ENCODE assay signal across 1 cellular context in the genomic region with DNA sequence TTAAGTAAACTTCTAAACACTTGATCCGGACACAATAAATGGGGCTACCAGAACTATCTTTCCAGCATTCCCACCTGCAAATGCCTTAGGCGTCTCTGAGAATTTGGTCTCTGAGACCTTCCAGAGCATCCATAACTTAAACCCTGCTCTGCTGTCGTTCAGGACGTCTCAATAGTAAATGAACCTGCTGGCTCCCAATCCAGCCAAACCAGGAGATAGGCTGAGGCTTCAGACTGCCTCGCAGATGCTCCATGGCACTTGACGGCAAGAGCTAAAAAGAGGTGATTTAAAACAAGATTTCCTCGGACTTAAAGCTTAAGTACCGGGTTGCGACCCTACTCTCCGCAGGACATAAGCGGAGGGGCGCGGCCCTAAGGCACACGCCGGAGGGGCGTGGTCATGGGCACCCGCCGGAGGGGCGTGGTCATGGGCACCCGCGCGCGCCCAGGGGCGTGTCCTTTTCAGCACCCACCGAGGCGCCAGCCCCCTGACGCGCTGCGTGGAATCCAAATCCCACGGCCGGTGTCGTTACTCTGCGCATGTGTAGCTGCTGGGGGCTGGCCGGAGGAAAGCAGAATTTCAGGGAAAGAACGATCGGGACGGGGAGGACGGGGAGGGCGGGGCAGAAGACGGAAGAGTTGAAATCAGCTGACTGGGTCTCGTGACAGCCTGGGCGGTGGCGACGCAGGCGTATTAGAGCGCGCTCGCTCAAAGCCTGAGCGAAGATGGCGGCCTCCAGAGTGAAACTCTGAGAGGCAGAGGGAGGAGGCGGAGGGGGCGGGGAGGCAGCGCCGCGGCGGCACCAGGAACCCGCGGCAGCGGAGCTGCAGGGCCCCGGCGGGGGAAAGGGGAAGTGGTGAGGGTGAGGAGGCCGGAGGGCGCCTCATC.
TF ChIP-seq lines count a peak whose summit lies in the region.

A gene with protein sequence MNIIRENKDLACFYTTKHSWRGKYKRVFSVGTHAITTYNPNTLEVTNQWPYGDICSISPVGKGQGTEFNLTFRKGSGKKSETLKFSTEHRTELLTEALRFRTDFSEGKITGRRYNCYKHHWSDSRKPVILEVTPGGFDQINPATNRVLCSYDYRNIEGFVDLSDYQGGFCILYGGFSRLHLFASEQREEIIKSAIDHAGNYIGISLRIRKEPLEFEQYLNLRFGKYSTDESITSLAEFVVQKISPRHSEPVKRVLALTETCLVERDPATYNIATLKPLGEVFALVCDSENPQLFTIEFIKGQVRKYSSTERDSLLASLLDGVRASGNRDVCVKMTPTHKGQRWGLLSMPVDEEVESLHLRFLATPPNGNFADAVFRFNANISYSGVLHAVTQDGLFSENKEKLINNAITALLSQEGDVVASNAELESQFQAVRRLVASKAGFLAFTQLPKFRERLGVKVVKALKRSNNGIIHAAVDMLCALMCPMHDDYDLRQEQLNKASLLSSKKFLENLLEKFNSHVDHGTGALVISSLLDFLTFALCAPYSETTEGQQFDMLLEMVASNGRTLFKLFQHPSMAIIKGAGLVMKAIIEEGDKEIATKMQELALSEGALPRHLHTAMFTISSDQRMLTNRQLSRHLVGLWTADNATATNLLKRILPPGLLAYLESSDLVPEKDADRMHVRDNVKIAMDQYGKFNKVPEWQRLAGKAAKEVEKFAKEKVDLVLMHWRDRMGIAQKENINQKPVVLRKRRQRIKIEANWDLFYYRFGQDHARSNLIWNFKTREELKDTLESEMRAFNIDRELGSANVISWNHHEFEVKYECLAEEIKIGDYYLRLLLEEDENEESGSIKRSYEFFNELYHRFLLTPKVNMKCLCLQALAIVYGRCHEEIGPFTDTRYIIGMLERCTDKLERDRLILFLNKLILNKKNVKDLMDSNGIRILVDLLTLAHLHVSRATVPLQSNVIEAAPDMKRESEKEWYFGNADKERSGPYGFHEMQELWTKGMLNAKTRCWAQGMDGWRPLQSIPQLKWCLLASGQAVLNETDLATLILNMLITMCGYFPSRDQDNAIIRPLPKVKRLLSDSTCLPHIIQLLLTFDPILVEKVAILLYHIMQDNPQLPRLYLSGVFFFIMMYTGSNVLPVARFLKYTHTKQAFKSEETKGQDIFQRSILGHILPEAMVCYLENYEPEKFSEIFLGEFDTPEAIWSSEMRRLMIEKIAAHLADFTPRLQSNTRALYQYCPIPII (N-terminal part only) (plus strand): TSS at position 696 of the 888 bp plus-strand sequence. CDS start 17,049 bp downstream, outside the sequence.

TF ChIP-seq in HepG2, 621 proteins besides CTCF, POLR2A, EP300 and RAD21 (continued from another document and continues in another):
- TF ChIP-seq, protein P1, sequence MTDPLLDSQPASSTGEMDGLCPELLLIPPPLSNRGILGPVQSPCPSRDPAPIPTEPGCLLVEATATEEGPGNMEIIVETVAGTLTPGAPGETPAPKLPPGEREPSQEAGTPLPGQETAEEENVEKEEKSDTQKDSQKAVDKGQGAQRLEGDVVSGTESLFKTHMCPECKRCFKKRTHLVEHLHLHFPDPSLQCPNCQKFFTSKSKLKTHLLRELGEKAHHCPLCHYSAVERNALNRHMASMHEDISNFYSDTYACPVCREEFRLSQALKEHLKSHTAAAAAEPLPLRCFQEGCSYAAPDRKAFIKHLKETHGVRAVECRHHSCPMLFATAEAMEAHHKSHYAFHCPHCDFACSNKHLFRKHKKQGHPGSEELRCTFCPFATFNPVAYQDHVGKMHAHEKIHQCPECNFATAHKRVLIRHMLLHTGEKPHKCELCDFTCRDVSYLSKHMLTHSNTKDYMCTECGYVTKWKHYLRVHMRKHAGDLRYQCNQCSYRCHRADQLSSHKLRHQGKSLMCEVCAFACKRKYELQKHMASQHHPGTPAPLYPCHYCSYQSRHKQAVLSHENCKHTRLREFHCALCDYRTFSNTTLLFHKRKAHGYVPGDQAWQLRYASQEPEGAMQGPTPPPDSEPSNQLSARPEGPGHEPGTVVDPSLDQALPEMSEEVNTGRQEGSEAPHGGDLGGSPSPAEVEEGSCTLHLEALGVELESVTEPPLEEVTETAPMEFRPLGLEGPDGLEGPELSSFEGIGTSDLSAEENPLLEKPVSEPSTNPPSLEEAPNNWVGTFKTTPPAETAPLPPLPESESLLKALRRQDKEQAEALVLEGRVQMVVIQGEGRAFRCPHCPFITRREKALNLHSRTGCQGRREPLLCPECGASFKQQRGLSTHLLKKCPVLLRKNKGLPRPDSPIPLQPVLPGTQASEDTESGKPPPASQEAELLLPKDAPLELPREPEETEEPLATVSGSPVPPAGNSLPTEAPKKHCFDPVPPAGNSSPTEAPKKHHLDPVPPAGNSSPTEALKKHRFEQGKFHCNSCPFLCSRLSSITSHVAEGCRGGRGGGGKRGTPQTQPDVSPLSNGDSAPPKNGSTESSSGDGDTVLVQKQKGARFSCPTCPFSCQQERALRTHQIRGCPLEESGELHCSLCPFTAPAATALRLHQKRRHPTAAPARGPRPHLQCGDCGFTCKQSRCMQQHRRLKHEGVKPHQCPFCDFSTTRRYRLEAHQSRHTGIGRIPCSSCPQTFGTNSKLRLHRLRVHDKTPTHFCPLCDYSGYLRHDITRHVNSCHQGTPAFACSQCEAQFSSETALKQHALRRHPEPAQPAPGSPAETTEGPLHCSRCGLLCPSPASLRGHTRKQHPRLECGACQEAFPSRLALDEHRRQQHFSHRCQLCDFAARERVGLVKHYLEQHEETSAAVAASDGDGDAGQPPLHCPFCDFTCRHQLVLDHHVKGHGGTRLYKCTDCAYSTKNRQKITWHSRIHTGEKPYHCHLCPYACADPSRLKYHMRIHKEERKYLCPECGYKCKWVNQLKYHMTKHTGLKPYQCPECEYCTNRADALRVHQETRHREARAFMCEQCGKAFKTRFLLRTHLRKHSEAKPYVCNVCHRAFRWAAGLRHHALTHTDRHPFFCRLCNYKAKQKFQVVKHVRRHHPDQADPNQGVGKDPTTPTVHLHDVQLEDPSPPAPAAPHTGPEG (CRISPR knock-in tag; IDR thresholded peaks at IDR 0.05): no peak
- no peak for TF ChIP-seq ZNF10 (CRISPR knock-in tag; IDR thresholded peaks at IDR 0.05; ENCODE audit: borderline replicate concordance, low read depth)
- no peak for TF ChIP-seq REL (CRISPR knock-in tag; conservative IDR thresholded peaks at IDR 0.05)
- TF ChIP-seq ZNF572 (CRISPR knock-in tag; IDR thresholded peaks at IDR 0.05): peak; percentile 62; the same call in 1 of the 2 replicates
- TF ChIP-seq CEBPB (IDR thresholded peaks at IDR 0.05; ENCODE audit: borderline replicate concordance, low read depth, low read length): no peak
- TF ChIP-seq, protein P2, sequence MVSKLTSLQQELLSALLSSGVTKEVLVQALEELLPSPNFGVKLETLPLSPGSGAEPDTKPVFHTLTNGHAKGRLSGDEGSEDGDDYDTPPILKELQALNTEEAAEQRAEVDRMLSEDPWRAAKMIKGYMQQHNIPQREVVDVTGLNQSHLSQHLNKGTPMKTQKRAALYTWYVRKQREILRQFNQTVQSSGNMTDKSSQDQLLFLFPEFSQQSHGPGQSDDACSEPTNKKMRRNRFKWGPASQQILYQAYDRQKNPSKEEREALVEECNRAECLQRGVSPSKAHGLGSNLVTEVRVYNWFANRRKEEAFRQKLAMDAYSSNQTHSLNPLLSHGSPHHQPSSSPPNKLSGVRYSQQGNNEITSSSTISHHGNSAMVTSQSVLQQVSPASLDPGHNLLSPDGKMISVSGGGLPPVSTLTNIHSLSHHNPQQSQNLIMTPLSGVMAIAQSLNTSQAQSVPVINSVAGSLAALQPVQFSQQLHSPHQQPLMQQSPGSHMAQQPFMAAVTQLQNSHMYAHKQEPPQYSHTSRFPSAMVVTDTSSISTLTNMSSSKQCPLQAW (CRISPR knock-in tag; IDR thresholded peaks at IDR 0.05): peak; percentile 73
- TF ChIP-seq FOSL1 (CRISPR knock-in tag; IDR thresholded peaks at IDR 0.05; ENCODE audit: borderline replicate concordance): no peak
- no peak for TF ChIP-seq FOXM1 (CRISPR knock-in tag; IDR thresholded peaks at IDR 0.05)
- TF ChIP-seq REXO4 (CRISPR knock-in tag; IDR thresholded peaks at IDR 0.05; ENCODE audit: borderline replicate concordance): no peak
- TF ChIP-seq ZNF713 (CRISPR knock-in tag; IDR thresholded peaks at IDR 0.05): no peak
- no peak for TF ChIP-seq BCL6 (CRISPR knock-in tag; IDR thresholded peaks at IDR 0.05)
- TF ChIP-seq, protein P3, sequence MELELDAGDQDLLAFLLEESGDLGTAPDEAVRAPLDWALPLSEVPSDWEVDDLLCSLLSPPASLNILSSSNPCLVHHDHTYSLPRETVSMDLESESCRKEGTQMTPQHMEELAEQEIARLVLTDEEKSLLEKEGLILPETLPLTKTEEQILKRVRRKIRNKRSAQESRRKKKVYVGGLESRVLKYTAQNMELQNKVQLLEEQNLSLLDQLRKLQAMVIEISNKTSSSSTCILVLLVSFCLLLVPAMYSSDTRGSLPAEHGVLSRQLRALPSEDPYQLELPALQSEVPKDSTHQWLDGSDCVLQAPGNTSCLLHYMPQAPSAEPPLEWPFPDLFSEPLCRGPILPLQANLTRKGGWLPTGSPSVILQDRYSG (CRISPR knock-in tag; IDR thresholded peaks at IDR 0.05): 0 out of 2 replicates have a peak, but pooled peaks have one; percentile 24
- TF ChIP-seq CBX5 (CRISPR knock-in tag; IDR thresholded peaks at IDR 0.05; ENCODE audit: borderline replicate concordance): no peak
- peak; percentile 73; the same call in 1 of the 2 replicates for TF ChIP-seq KMT2B (CRISPR knock-in tag; IDR thresholded peaks at IDR 0.05)
- peak; percentile 31 for TF ChIP-seq YEATS4 (CRISPR knock-in tag; IDR thresholded peaks at IDR 0.05; ENCODE audit: borderline replicate concordance)
- no peak for TF ChIP-seq ZNF34 (CRISPR knock-in tag; IDR thresholded peaks at IDR 0.05; ENCODE audit: borderline replicate concordance)
- TF ChIP-seq ISL2 (CRISPR knock-in tag; IDR thresholded peaks at IDR 0.05): 0 out of 2 replicates have a peak, but pooled peaks have one; percentile 6
- TF ChIP-seq GABPB1 (CRISPR knock-in tag; IDR thresholded peaks at IDR 0.05): peak; percentile 88
- peak; percentile 69; the same call in 1 of the 2 replicates for TF ChIP-seq ZZZ3 (CRISPR knock-in tag; IDR thresholded peaks at IDR 0.05; ENCODE audit: borderline replicate concordance)
- TF ChIP-seq, protein P4, sequence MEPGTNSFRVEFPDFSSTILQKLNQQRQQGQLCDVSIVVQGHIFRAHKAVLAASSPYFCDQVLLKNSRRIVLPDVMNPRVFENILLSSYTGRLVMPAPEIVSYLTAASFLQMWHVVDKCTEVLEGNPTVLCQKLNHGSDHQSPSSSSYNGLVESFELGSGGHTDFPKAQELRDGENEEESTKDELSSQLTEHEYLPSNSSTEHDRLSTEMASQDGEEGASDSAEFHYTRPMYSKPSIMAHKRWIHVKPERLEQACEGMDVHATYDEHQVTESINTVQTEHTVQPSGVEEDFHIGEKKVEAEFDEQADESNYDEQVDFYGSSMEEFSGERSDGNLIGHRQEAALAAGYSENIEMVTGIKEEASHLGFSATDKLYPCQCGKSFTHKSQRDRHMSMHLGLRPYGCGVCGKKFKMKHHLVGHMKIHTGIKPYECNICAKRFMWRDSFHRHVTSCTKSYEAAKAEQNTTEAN (CRISPR knock-in tag; conservative IDR thresholded peaks at IDR 0.05): no peak
- TF ChIP-seq MED13 (CRISPR knock-in tag; IDR thresholded peaks at IDR 0.05): no peak
- no peak for TF ChIP-seq SOX13 (IDR thresholded peaks at IDR 0.05)
- TF ChIP-seq SOX13 (CRISPR knock-in tag; conservative IDR thresholded peaks at IDR 0.05 in 1 of 2, IDR thresholded peaks at IDR 0.05 in 1 of 2): no peak
- TF ChIP-seq ZSCAN30 (CRISPR knock-in tag; IDR thresholded peaks at IDR 0.05): no peak
- TF ChIP-seq ZNF547 (CRISPR knock-in tag; IDR thresholded peaks at IDR 0.05): no peak
- TF ChIP-seq, protein P5, sequence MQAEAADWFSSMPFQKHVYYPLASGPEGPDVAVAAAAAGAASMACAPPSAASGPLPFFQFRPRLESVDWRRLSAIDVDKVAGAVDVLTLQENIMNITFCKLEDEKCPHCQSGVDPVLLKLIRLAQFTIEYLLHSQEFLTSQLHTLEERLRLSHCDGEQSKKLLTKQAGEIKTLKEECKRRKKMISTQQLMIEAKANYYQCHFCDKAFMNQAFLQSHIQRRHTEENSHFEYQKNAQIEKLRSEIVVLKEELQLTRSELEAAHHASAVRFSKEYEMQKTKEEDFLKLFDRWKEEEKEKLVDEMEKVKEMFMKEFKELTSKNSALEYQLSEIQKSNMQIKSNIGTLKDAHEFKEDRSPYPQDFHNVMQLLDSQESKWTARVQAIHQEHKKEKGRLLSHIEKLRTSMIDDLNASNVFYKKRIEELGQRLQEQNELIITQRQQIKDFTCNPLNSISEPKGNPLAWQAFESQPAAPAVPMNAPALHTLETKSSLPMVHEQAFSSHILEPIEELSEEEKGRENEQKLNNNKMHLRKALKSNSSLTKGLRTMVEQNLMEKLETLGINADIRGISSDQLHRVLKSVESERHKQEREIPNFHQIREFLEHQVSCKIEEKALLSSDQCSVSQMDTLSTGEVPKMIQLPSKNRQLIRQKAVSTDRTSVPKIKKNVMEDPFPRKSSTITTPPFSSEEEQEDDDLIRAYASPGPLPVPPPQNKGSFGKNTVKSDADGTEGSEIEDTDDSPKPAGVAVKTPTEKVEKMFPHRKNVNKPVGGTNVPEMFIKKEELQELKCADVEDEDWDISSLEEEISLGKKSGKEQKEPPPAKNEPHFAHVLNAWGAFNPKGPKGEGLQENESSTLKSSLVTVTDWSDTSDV (CRISPR knock-in tag; IDR thresholded peaks at IDR 0.05): no peak
- TF ChIP-seq ATF7-NPFF (CRISPR knock-in tag; IDR thresholded peaks at IDR 0.05; ENCODE audit: low read depth): 0 out of 2 replicates have a peak, but pooled peaks have one; percentile 41
- TF ChIP-seq, protein P6, sequence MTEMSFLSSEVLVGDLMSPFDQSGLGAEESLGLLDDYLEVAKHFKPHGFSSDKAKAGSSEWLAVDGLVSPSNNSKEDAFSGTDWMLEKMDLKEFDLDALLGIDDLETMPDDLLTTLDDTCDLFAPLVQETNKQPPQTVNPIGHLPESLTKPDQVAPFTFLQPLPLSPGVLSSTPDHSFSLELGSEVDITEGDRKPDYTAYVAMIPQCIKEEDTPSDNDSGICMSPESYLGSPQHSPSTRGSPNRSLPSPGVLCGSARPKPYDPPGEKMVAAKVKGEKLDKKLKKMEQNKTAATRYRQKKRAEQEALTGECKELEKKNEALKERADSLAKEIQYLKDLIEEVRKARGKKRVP (CRISPR knock-in tag; IDR thresholded peaks at IDR 0.05): no peak
- peak; percentile 6; the same call in 1 of the 2 replicates for TF ChIP-seq FOXA3 (CRISPR knock-in tag; IDR thresholded peaks at IDR 0.05)
